In the genomic region with DNA sequence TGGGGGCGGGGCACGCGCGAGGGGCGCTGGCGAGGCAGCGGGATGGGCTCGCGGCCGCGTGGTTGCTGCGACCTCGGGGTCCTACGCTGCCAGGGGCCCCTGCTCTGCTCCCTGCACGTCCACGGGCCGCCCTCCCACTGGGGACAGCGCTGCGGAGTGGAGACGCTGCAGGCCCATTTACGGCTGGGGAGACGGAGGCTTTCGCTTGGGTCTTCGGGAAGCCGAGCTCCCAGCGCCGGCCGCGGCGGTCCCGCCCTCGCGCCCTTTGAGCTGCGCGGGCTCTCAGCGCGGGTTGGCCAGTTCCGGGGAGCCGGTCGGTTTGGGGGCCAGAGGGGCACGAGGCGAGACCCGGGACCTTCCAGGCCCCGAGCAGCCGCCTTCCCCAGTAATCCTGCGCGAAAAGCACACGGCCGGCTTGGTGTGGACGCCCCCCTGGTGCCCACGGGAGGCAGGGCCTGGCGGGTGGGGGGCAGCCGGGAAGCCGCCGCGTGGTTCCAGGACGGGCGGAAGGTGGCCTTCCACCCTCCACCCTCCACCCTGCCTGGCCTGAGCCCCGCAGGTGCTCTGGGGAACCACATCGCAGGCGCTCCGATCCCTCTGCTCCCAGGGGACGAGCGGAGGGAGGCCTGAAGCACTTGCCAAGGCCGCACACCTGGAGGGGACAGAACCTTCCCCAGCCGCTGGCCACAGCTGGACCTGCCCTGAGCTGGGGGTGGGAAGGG, we compare ENCODE assay signal across 8 cellular contexts. TPM values are rescaled to one million over a fixed set of nuclear protein-coding genes. Genes with fewer than 3 reads are reported as not detected.
DNase-seq lines count a peak whose midpoint lies in the region; ATAC-seq and TF ChIP-seq lines count a peak whose summit lies in the region.

No MANE protein-coding gene starts in this region.

- ATAC-seq in GM21825 (IDR thresholded peaks at IDR 0.05; ENCODE audit: unreplicated experiment), result peak; percentile 16
- peak; percentile 47 to 50 for ATAC-seq in left cardiac atrium

- H3K4me3 Mint-ChIP-seq in activated T-cell treated with anti-CD3 and anti-CD28 coated beads, Interleukin-2, amount 50 U/mL, for 24 hours, result peak overlapping the region; percentile 84

- no peaks in the 10 kb centered on the region for H3K9me3 Mint-ChIP-seq in activated T-cell treated with anti-CD3 and anti-CD28 coated beads, Interleukin-2, amount 50 U/mL, for 24 hours

- in situ Hi-C loops in KBM-7 (cut with MboI; ENCODE audit: low pct_unique_long_range_greater_than_20kb, low sequenced_read_pairs), result no loop called here

- DNase-seq in activated CD4-positive, alpha-beta T cell treated with anti-CD3 and anti-CD28 coated beads, Interleukin-2, amount 50 U/mL, for 48 hours, result peak; percentile 30 to 31
- no peak for DNase-seq in activated CD4-positive, alpha-beta T cell treated with anti-CD3 and anti-CD28 coated beads, Interleukin-2, amount 50 U/mL, for 4 hours
- peak; percentile 25 for DNase-seq in KBM-7
- DNase-seq in activated T-cell treated with anti-CD3 and anti-CD28 coated beads, Interleukin-2, amount 50 U/mL, for 24 hours, result no peak
- DNase-seq in left cardiac atrium, result no peak
- DNase-seq in retinal pigment epithelial cell (ENCODE audit: low read depth), result no peak
- DNase-seq in NK-92 (lab: John Stamatoyannopoulos, UW; ENCODE audit: unreplicated experiment), result no peak

- H3K36me3 Mint-ChIP-seq in activated T-cell treated with anti-CD3 and anti-CD28 coated beads, Interleukin-2, amount 50 U/mL, for 24 hours (ENCODE audit: low read depth), result peaks cover 34% of the 10 kb centered on the region

- peaks cover 46% of the 10 kb centered on the region for H3K4me1 Mint-ChIP-seq in activated T-cell treated with anti-CD3 and anti-CD28 coated beads, Interleukin-2, amount 50 U/mL, for 24 hours (ENCODE audit: low read depth)

- H3K27me3 Mint-ChIP-seq in activated T-cell treated with anti-CD3 and anti-CD28 coated beads, Interleukin-2, amount 50 U/mL, for 24 hours, result no peaks in the 10 kb centered on the region

- peak overlapping the region; percentile 40 for H3K27ac Mint-ChIP-seq in activated T-cell treated with anti-CD3 and anti-CD28 coated beads, Interleukin-2, amount 50 U/mL, for 24 hours

- peak overlapping the region; percentile 60 for H3K4me3 ChIP-seq in retinal pigment epithelial cell (ENCODE audit: low read length)

- TF ChIP-seq CTCF in retinal pigment epithelial cell (conservative IDR thresholded peaks at IDR 0.05; ENCODE audit: low read depth, low read length), result no peak

- intact Hi-C loops in left cardiac atrium (cut with DNase I), result loop anchor here in 1 of 2 donors (5.0 to 10.0 kb wide), 2 partner anchors 232 to 1009 kb away; no protein-coding TSS in a partner anchor

RNA-seq across cellular contexts. Expression of a gene that starts 0.6 kb away (rescaled TPM):
- total RNA-seq in left cardiac atrium, result 10 to 100 TPM; 12.3 to 14.5 TPM

RNA-seq across cellular contexts. Expression of a gene that starts 21.3 kb away (rescaled TPM):
- total RNA-seq in left cardiac atrium, result 100 to 1,000 TPM in 1 of 2 donors, 10 to 100 TPM in 1; 96.2 to 105 TPM

RNA-seq across cellular contexts. Expression of a gene that starts 21.6 kb away (rescaled TPM):
- 1 to 10 TPM; 3.7 to 4.9 TPM for total RNA-seq in left cardiac atrium

Comparison
In these comparisons a context has a peak if more than half of its experiments do, and no peak if none do; other contexts are left out.
1. DNase-seq: peak in activated CD4-positive, alpha-beta T cell treated with anti-CD3 and anti-CD28 coated beads, Interleukin-2, amount 50 U/mL, for 48 hours (2 of 2) and KBM-7 (single experiment); none in activated CD4-positive, alpha-beta T cell treated with anti-CD3 and anti-CD28 coated beads, Interleukin-2, amount 50 U/mL, for 4 hours (0 of 2), activated T-cell treated with anti-CD3 and anti-CD28 coated beads, Interleukin-2, amount 50 U/mL, for 24 hours (single experiment), left cardiac atrium (single experiment), retinal pigment epithelial cell (single experiment) and NK-92 (single experiment).